29 cellular contexts compared by ENCODE assay signal in genomic region chr4:106471151-106471550, GRCh38.
"Had no signal": no experiment of that assay in that cellular context is flagged by ENCODE, and none has a peak within 500 bp of the region (broad histone marks: within the 10 kb centered on the region; RNA-seq: fewer than 3 reads in every experiment).

No MANE protein-coding gene starts in this region.

- DNase-seq: stimulated activated CD4-positive, alpha-beta T cell treated with anti-CD3 and anti-CD28 coated beads, Interleukin-2, amount 100 ng/mL, for 48 hours; stimulated activated CD4-positive, alpha-beta T cell treated with anti-CD3 and anti-CD28 coated beads, Interleukin-4, amount 100 ng/mL, for 1 hour; stimulated activated CD4-positive, alpha-beta T cell treated with anti-CD3 and anti-CD28 coated beads, Interleukin-4, amount 100 ng/mL, for 24 hours; stimulated activated CD4-positive, alpha-beta T cell treated with anti-CD3 and anti-CD28 coated beads, Interleukin-4, amount 100 ng/mL, for 4 hours; stimulated activated CD8-positive, alpha-beta memory T cell treated with anti-CD3 and anti-CD28 coated beads, Interleukin-4, amount 100 ng/mL, for 48 hours; stimulated activated naive B cell treated with anti-CD40 and anti-IgM and Interleukin-4, amounts not matched to agents 10 μg/mL and 1 μg/mL and 100 μg/mL, for 72 hours; stimulated activated naive CD4-positive, alpha-beta T cell; stimulated activated naive CD4-positive, alpha-beta T cell treated with Interleukin-2 at 50 U/mL for 16 hours; stimulated activated naive CD8-positive, alpha-beta T cell treated with anti-CD3 and anti-CD28 coated beads, Interleukin-15, amount 100 ng/mL, for 72 hours; stimulated activated naive CD8-positive, alpha-beta T cell treated with anti-CD3 and anti-CD28 coated beads, Interleukin-15, Interleukin-2, amounts not matched to agents 100 U/mL and 50 U/mL, for 24 hours; stomach; substantia nigra; testis; thyroid gland; tibial artery; transverse colon; trophoblast cell; upper lobe of left lung; upper lobe of right lung; uterus had no signal

- H3K4me1 ChIP-seq: stomach, suprapubic skin, testis, thyroid gland, tibial artery, tibial nerve, transverse colon, upper lobe of left lung, upper lobe of right lung, uterus, vagina had no signal

- H3K27ac ChIP-seq: stomach, suprapubic skin, testis, thoracic aorta, thyroid gland, tibial artery, tibial nerve, transverse colon, upper lobe of left lung, upper lobe of right lung, uterus, vagina had no signal

- H3K27me3 ChIP-seq: stomach, suprapubic skin, testis, thyroid gland, tibial artery, tibial nerve, transverse colon, upper lobe of left lung, upper lobe of right lung, uterus, vagina had no signal

- FAIRE-seq: urothelium cell line had no signal

- H3K36me3 Mint-ChIP-seq: stimulated activated effector memory CD8-positive, alpha-beta T cell treated with anti-CD3 and anti-CD28 coated beads, Interleukin-12 subunit alpha, Interleukin-12 subunit beta, amount 100 ng/mL, for 72 hours; stimulated activated memory B cell treated with anti-CD40 and anti-IgM and Interleukin-4, amounts not matched to agents 10 μg/mL and 1 μg/mL and 100 μg/mL, for 72 hours; stimulated activated naive B cell treated with anti-CD40 and anti-IgM and Interleukin-4, amounts not matched to agents 10 μg/mL and 1 μg/mL and 100 μg/mL, for 72 hours; type B pancreatic cell had no signal

- H3K9me3 Mint-ChIP-seq: type B pancreatic cell had no signal

- H3K27me3 Mint-ChIP-seq: type B pancreatic cell had no signal

- ATAC-seq: stimulated activated effector memory CD8-positive, alpha-beta T cell treated with anti-CD3 and anti-CD28 coated beads, Interleukin-12 subunit alpha, Interleukin-12 subunit beta, amount 100 ng/mL, for 72 hours; stimulated activated memory B cell treated with anti-CD40 and anti-IgM and Interleukin-4, amounts not matched to agents 10 μg/mL and 1 μg/mL and 100 μg/mL, for 72 hours; stimulated activated naive B cell treated with anti-CD40 and anti-IgM and Interleukin-4, amounts not matched to agents 10 μg/mL and 1 μg/mL and 100 μg/mL, for 72 hours; stimulated activated naive CD8-positive, alpha-beta T cell treated with anti-CD3 and anti-CD28 coated beads, Interleukin-15, amount 100 ng/mL, for 72 hours; stimulated activated naive CD8-positive, alpha-beta T cell treated with anti-CD3 and anti-CD28 coated beads, Interleukin-15, Interleukin-2, amounts not matched to agents 100 U/mL and 50 U/mL, for 24 hours; upper lobe of right lung had no signal

- H3K4me3 ChIP-seq: stomach, suprapubic skin, testis, thoracic aorta, thyroid gland, tibial artery, tibial nerve, transverse colon, upper lobe of left lung, upper lobe of right lung, uterus, vagina had no signal

- H3K9me3 ChIP-seq: stomach, suprapubic skin, testis, thoracic aorta, thyroid gland, tibial artery, tibial nerve, transverse colon, upper lobe of left lung, upper lobe of right lung, uterus, vagina had no signal

- H3K4me3 Mint-ChIP-seq: stimulated activated effector memory CD8-positive, alpha-beta T cell treated with anti-CD3 and anti-CD28 coated beads, Interleukin-12 subunit alpha, Interleukin-12 subunit beta, amount 100 ng/mL, for 72 hours; stimulated activated memory B cell treated with anti-CD40 and anti-IgM and Interleukin-4, amounts not matched to agents 10 μg/mL and 1 μg/mL and 100 μg/mL, for 72 hours; stimulated activated naive B cell treated with anti-CD40 and anti-IgM and Interleukin-4, amounts not matched to agents 10 μg/mL and 1 μg/mL and 100 μg/mL, for 72 hours; stimulated activated naive CD8-positive, alpha-beta T cell treated with anti-CD3 and anti-CD28 coated beads, Interleukin-15, amount 100 ng/mL, for 72 hours; stimulated activated naive CD8-positive, alpha-beta T cell treated with anti-CD3 and anti-CD28 coated beads, Interleukin-15, Interleukin-2, amounts not matched to agents 100 ng/mL and 50 ng/mL, for 24 hours; type B pancreatic cell had no signal

- H3K36me3 ChIP-seq: stomach, suprapubic skin, thoracic aorta, thyroid gland, tibial artery, tibial nerve, transverse colon, upper lobe of left lung, upper lobe of right lung, uterus, vagina had no signal

- H3K4me1 Mint-ChIP-seq: stimulated activated effector memory CD8-positive, alpha-beta T cell treated with anti-CD3 and anti-CD28 coated beads, Interleukin-12 subunit alpha, Interleukin-12 subunit beta, amount 100 ng/mL, for 72 hours; stimulated activated memory B cell treated with anti-CD40 and anti-IgM and Interleukin-4, amounts not matched to agents 10 μg/mL and 1 μg/mL and 100 μg/mL, for 72 hours; stimulated activated naive B cell treated with anti-CD40 and anti-IgM and Interleukin-4, amounts not matched to agents 10 μg/mL and 1 μg/mL and 100 μg/mL, for 72 hours; stimulated activated naive CD8-positive, alpha-beta T cell treated with anti-CD3 and anti-CD28 coated beads, Interleukin-15, amount 100 ng/mL, for 72 hours had no signal

- H3K27ac Mint-ChIP-seq: stimulated activated effector memory CD8-positive, alpha-beta T cell treated with anti-CD3 and anti-CD28 coated beads, Interleukin-12 subunit alpha, Interleukin-12 subunit beta, amount 100 ng/mL, for 72 hours; stimulated activated memory B cell treated with anti-CD40 and anti-IgM and Interleukin-4, amounts not matched to agents 10 μg/mL and 1 μg/mL and 100 μg/mL, for 72 hours; stimulated activated naive B cell treated with anti-CD40 and anti-IgM and Interleukin-4, amounts not matched to agents 10 μg/mL and 1 μg/mL and 100 μg/mL, for 72 hours; stimulated activated naive CD8-positive, alpha-beta T cell treated with anti-CD3 and anti-CD28 coated beads, Interleukin-15, amount 100 ng/mL, for 72 hours; stimulated activated naive CD8-positive, alpha-beta T cell treated with anti-CD3 and anti-CD28 coated beads, Interleukin-15, Interleukin-2, amounts not matched to agents 100 ng/mL and 50 ng/mL, for 24 hours; type B pancreatic cell had no signal
